8 cellular contexts compared by ENCODE assay signal in the genomic region with DNA sequence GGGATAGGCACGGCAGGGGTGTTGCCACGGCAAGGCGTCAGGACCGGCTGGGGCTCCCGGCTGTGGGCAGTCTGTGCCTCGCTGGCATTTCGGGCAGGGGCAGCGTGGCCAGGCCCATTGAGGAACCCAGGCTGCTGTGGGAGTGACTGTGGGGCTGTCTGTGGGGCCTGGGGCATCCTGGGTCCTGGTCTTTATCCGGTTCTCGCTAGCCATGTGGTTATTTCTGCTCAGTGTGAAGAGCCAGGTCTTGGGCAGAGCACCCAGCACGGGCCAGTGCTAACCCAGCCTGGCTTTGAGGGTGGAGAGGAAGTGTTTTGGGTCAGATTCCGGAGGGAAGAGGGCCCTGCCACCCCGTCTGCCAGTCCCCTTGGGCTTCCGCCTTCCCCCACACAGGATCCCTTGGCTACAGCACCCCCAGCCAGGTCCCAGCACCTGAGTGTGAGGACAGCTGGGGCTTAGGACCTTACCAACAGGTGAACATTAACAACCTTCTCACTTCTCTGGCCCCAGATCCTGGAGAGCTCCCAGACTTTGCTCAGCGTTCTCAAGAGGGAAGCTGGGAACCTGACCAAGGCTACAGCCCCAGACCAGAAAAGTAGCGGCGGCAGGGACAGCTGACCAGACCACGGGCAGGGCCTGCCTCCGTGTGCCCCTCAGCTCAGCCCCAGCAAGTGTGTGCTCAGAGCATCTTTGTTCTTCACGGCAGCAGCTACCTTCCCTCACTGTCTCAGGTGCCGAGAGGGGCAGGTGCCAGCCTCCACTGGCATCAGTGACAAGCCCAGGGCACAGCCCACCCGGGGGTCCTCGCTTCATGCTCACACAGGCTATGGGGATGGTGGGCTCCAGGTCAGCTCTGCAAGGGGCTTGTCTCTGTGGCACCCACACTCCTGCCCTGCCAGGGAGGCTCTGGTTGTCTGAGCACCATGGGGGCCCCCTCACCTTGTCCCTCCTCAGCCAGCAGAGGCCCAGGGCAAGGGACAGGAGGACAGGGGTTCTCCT. TPM values are rescaled to one million over a fixed set of nuclear protein-coding genes. Genes with fewer than 3 reads are reported as not detected.
DNase-seq lines count a peak whose midpoint lies in the region; ATAC-seq and TF ChIP-seq lines count a peak whose summit lies in the region.

No MANE protein-coding gene starts in this region.

- H3K36me3 ChIP-seq in SJCRH30: peaks cover 5% of the 10 kb centered on the region; the same call in 1 of the 2 replicates

- no peak for TF ChIP-seq CTCF in fibroblast of pulmonary artery (IDR thresholded peaks at IDR 0.05; ENCODE audit: low read length, missing control alignments)

- peaks cover 23% of the 10 kb centered on the region; the same call in 1 of the 2 replicates for H3K4me1 ChIP-seq in SJCRH30

- intact Hi-C loops in sciatic nerve (cut with DNase I): loop anchor here (10.0 kb wide), 1 partner anchor 45 kb away; a partner anchor contains a TSS

- peak overlapping the region; percentile 50; the same call in 1 of the 2 replicates for H3K27ac ChIP-seq in SJCRH30

- peak overlapping the region; percentile 94 for H3K4me3 ChIP-seq in SJCRH30
- peak overlapping the region; percentile 94 for H3K4me3 ChIP-seq in fibroblast of pulmonary artery (replicated peaks; ENCODE audit: low read depth, low read length)

- no peaks in the 10 kb centered on the region for H3K27me3 ChIP-seq in SJCRH30

- H3K9me3 ChIP-seq in SJCRH30 (replicated peaks): no peaks in the 10 kb centered on the region

- DNase-seq in SJCRH30: no peak
- no peak for DNase-seq in fibroblast of pulmonary artery (ENCODE audit: low read depth)
- no peak for DNase-seq in sciatic nerve (ENCODE audit: low spot score)
- DNase-seq in dermis blood vessel endothelial cell: no peak
- no peak for DNase-seq in T1000 (lab: John Stamatoyannopoulos, UW)

- peak; percentile 6 for ATAC-seq in GM18907 (IDR thresholded peaks at IDR 0.05; ENCODE audit: unreplicated experiment)
- peak; percentile 27 for ATAC-seq in sciatic nerve
- no peak for ATAC-seq in GM19023 (IDR thresholded peaks at IDR 0.05; ENCODE audit: unreplicated experiment)
- no peak for ATAC-seq in HG03565 (IDR thresholded peaks at IDR 0.05; ENCODE audit: unreplicated experiment)

RNA-seq across cellular contexts. Expression of a gene that starts 1.1 kb away (rescaled TPM):
- 73.0 and 88.1 TPM in 2 replicates for total RNA-seq in SJCRH30 (2014; rRNA removed; shearing (Covaris generic))
- total RNA-seq in sciatic nerve (27.6 TPM), dermis blood vessel endothelial cell (112 and 128 TPM in 2 replicates)

RNA-seq across cellular contexts. Expression of a gene that starts 1.2 kb away (rescaled TPM):
- total RNA-seq in SJCRH30 (2014; rRNA removed; shearing (Covaris generic)): 29.7 and 38.7 TPM in 2 replicates
- 52.8 TPM for total RNA-seq in sciatic nerve
- total RNA-seq in dermis blood vessel endothelial cell: 23.1 and 33.6 TPM in 2 replicates

RNA-seq across cellular contexts. Expression of a gene that starts 10.9 kb away (rescaled TPM):
- 14.0 and 14.8 TPM in 2 replicates for total RNA-seq in SJCRH30 (2014; rRNA removed; shearing (Covaris generic))
- total RNA-seq in sciatic nerve (8.8 TPM), dermis blood vessel endothelial cell (4.6 and 6.6 TPM in 2 replicates)

RNA-seq across cellular contexts. Expression of a gene that starts 15.9 kb away (rescaled TPM):
- total RNA-seq in SJCRH30 (2014; rRNA removed; shearing (Covaris generic)): 57.3 and 60.5 TPM in 2 replicates
- total RNA-seq in sciatic nerve: 25.6 TPM
- total RNA-seq in dermis blood vessel endothelial cell: 31.1 TPM in 2 replicates

RNA-seq across cellular contexts. Expression of a gene that starts 15.9 kb away (rescaled TPM):
- total RNA-seq in SJCRH30 (2014; rRNA removed; shearing (Covaris generic)): 12.5 and 17.2 TPM in 2 replicates
- total RNA-seq in sciatic nerve (16.5 TPM), dermis blood vessel endothelial cell (3.4 and 5.8 TPM in 2 replicates)

Comparison
In these comparisons a context has a peak if more than half of its experiments do, and no peak if none do; other contexts are left out.
1. ATAC-seq: peak in GM18907 (single experiment) and sciatic nerve (single experiment); none in GM19023 (single experiment) and HG03565 (single experiment).